In the genomic region with DNA sequence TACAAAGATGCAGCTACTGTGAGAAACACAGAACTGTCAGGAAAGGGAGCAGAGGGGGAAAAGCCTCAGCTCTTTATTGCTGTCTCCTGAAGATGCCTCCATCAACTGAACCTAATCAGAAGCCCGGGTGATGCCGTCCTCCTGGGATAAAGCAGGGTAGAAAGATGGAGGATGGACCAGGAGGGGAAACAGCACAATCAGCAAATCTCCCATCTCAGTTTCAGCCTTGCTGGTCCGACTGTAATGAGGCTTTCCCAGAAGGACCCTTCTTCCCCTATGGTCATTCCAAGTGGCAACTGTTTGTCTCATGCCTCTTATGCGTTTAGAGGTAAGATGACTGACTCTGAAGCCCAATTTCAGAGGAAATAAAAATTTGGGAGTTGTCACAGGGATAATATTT, we compare ENCODE assay signal across 32 cellular contexts. TPM values are rescaled to one million over a fixed set of nuclear protein-coding genes. Genes with fewer than 3 reads are reported as not detected.
DNase-seq lines count a peak whose midpoint lies in the region; ATAC-seq, FAIRE-seq and TF ChIP-seq lines count a peak whose summit lies in the region.
"Had no signal": no experiment of that assay in that cellular context is flagged by ENCODE, and none has a peak within 500 bp of the region (broad histone marks: within the 10 kb centered on the region; RNA-seq: fewer than 3 reads in every experiment).

No MANE protein-coding gene starts in this region.

- peaks cover 35% of the 10 kb centered on the region for H3K9me3 Mint-ChIP-seq in endothelial cell (ENCODE audit: unreplicated experiment)

- peaks cover 5% of the 10 kb centered on the region for H3K27me3 Mint-ChIP-seq in endothelial cell (ENCODE audit: unreplicated experiment)
- H3K27me3 Mint-ChIP-seq: CD4-positive, alpha-beta memory T cell had no signal

- H3K9me3 ChIP-seq in HepG2 (ENCODE audit: low read length) (peaks cover 84% of the 10 kb centered on the region), right lobe of liver (peaks cover 0 to 44% (median 13%) of the 10 kb centered on the region in 4 donors), adipocyte (ENCODE audit: control insufficient read depth, low read length) (peaks cover 95% of the 10 kb centered on the region)

- H4K20me1 ChIP-seq in HepG2 (ENCODE audit: insufficient read depth, low read length): no peaks in the 10 kb centered on the region
- H4K20me1 ChIP-seq: BLaER1 had no signal

- no peak for TF ChIP-seq POLR2A in HepG2 (IDR thresholded peaks at IDR 0.05; ENCODE audit: insufficient read depth in 1 of 2, low read depth in 2 of 2, low read length in 2 of 2)
- no peak for TF ChIP-seq POLR2A in right lobe of liver (IDR thresholded peaks at IDR 0.05)

- no peak overlapping the region for H3K4me2 ChIP-seq in HepG2 (ENCODE audit: low read depth, low read length)
- H3K4me2 ChIP-seq: BLaER1 had no signal

- in situ Hi-C loops in HepG2 (cut with HindIII; ENCODE audit: extremely low pct_ligation_motif_present, low pct_unique_long_range_greater_than_20kb): no loop called here

- TF ChIP-seq EP300 in HepG2 (IDR thresholded peaks at IDR 0.05; ENCODE audit: low read depth in 2 of 2, low read length in 2 of 2) (no peak), HepG2 (CRISPR knock-in tag; IDR thresholded peaks at IDR 0.05; ENCODE audit: borderline replicate concordance) (no peak)

- H3K27me3 ChIP-seq in HepG2 (ENCODE audit: control insufficient read depth in 1 of 2, insufficient read depth in 2 of 2, low read length in 2 of 2) (no peaks in the 10 kb centered on the region), right lobe of liver (no peaks in the 10 kb centered on the region), adipocyte (replicated peaks; ENCODE audit: control insufficient read depth, insufficient read depth, low read length) (no peaks in the 10 kb centered on the region), H7 (ENCODE audit: control insufficient read depth, insufficient read depth, low read length) (no peaks in the 10 kb centered on the region)
- H3K27me3 ChIP-seq: BE2C, BLaER1 had no signal

- FAIRE-seq in HepG2 (lab: Jason Lieb, UNC): no peak
- FAIRE-seq: GM12878, GM12892, GM18507, GM19239 had no signal

- no peak for TF ChIP-seq CTCF in HepG2 (CRISPR knock-in tag; IDR thresholded peaks at IDR 0.05)
- no peak for TF ChIP-seq CTCF in right lobe of liver (IDR thresholded peaks at IDR 0.05)
- TF ChIP-seq CTCF in endothelial cell (IDR thresholded peaks at IDR 0.05; ENCODE audit: unreplicated experiment): no peak

- H3K36me3 ChIP-seq in HepG2 (replicated peaks in 1 of 2; ENCODE audit: control insufficient read depth in 1 of 2, insufficient read depth in 2 of 2, low read length in 2 of 2): peaks cover 20 to 42% of the 10 kb centered on the region in 2 experiments
- peaks cover 0 to 27% (median 15%) of the 10 kb centered on the region in 4 donors for H3K36me3 ChIP-seq in right lobe of liver
- H3K36me3 ChIP-seq in adipocyte (ENCODE audit: control insufficient read depth, insufficient read depth, low read length, severe bottlenecking): peaks cover 41% of the 10 kb centered on the region
- H3K36me3 ChIP-seq in H7 (replicated peaks; ENCODE audit: control insufficient read depth, insufficient read depth, low read length): peaks cover 22% of the 10 kb centered on the region

- H3K4me1 Mint-ChIP-seq in endothelial cell (ENCODE audit: unreplicated experiment): no peaks in the 10 kb centered on the region
- H3K4me1 Mint-ChIP-seq: CD14-positive monocyte; CD4-positive, alpha-beta memory T cell; CD4-positive, CD25-positive, alpha-beta regulatory T cell; CD8-positive, alpha-beta memory T cell had no signal

- no peaks in the 10 kb centered on the region for H3K79me2 ChIP-seq in HepG2 (ENCODE audit: insufficient read depth, low read length)

- peak overlapping the region; percentile 82 for H3K4me3 Mint-ChIP-seq in endothelial cell (ENCODE audit: unreplicated experiment)
- H3K4me3 Mint-ChIP-seq: CD14-positive monocyte; CD4-positive, alpha-beta memory T cell; CD4-positive, CD25-positive, alpha-beta regulatory T cell; CD8-positive, alpha-beta memory T cell had no signal

- H3K4me1 ChIP-seq in HepG2 (ENCODE audit: insufficient read depth, low read length) (no peaks in the 10 kb centered on the region), right lobe of liver (no peaks in the 10 kb centered on the region), adipocyte (ENCODE audit: control insufficient read depth, insufficient read depth, low read length) (no peaks in the 10 kb centered on the region)
- H3K4me1 ChIP-seq: BE2C, BLaER1 had no signal

- no peak overlapping the region for H3K4me3 ChIP-seq in HepG2 (replicated peaks in 1 of 3; ENCODE audit: insufficient read depth in 1 of 3, low read depth in 2 of 3, low read length in 3 of 3)
- H3K4me3 ChIP-seq in right lobe of liver: no peak overlapping the region
- peak overlapping the region; percentile 51 for H3K4me3 ChIP-seq in adipocyte (ENCODE audit: low read length)
- H3K4me3 ChIP-seq in H7 (ENCODE audit: insufficient read depth, low read depth, low read length): no peak overlapping the region
- H3K4me3 ChIP-seq: BLaER1, GM12878 had no signal

- H3K27ac ChIP-seq in HepG2 (ENCODE audit: extremely low read length, insufficient read depth, low read length) (no peak overlapping the region), right lobe of liver (no peak overlapping the region)
- H3K27ac ChIP-seq: 22Rv1, BLaER1 had no signal

- H3K9ac ChIP-seq in HepG2 (ENCODE audit: insufficient read depth, low read depth, low read length) (no peak overlapping the region), adipocyte (ENCODE audit: low read length) (no peak overlapping the region)
- H3K9ac ChIP-seq: BLaER1 had no signal

- intact Hi-C loops in HepG2 (cut with micrococcal nuclease; ENCODE audit: unreplicated experiment) (no loop called here), right lobe of liver (cut with DNase I) (no loop called here)

- ATAC-seq in HepG2 (no peak), right lobe of liver (no peak), GM18867 (IDR thresholded peaks at IDR 0.05; ENCODE audit: unreplicated experiment) (no peak)
- ATAC-seq: GM12878 had no signal

- POLR2A ChIA-PET in HepG2 (lab: Yijun Ruan, JAX): no interaction called here

- BruUV-seq in HepG2 (replicated peaks; lab: Mats Ljungman, UMichigan): no TSS peak

- H2AFZ ChIP-seq in HepG2 (ENCODE audit: low read length): no peak overlapping the region

- CTCF ChIA-PET in HepG2 (lab: Yijun Ruan, JAX; ENCODE audit: low intra/inter-chr PET ratio, low total read pairs): no interaction called here

- H3K36me3 Mint-ChIP-seq in endothelial cell (ENCODE audit: low read depth, unreplicated experiment): peaks cover 75% of the 10 kb centered on the region

- H3K27ac Mint-ChIP-seq in endothelial cell (ENCODE audit: unreplicated experiment): no peak overlapping the region
- H3K27ac Mint-ChIP-seq: CD4-positive, alpha-beta memory T cell; CD4-positive, CD25-positive, alpha-beta regulatory T cell had no signal

- no peak for TF ChIP-seq RAD21 in HepG2 (CRISPR knock-in tag; IDR thresholded peaks at IDR 0.05)

- DNase-seq in HepG2 (ENCODE audit: low spot score): no peak
- no peak for DNase-seq in right lobe of liver
- no peak for DNase-seq in adipocyte (ENCODE audit: low read depth)
- no peak for DNase-seq in endothelial cell (ENCODE audit: low spot score)
- DNase-seq in H7: no peak
- DNase-seq: ACHN; BE2C; C1 segment of cervical spinal cord; CD4-positive, alpha-beta memory T cell; CD4-positive, CD25-positive, alpha-beta regulatory T cell; CD8-positive, alpha-beta memory T cell; COR-L47; DMS 273 treated with DMSO at 0.1 percent for 48 hours; DMS153; DMS53; DMS79; DND-41; EL; GDM1 had no signal

- WGBS in HepG2 (ENCODE audit: low lambda C conversion rate): 95% methylated on average over 4 of the region's 4 CpGs
- 90% methylated on average over 1 of the region's 4 CpGs for WGBS in right lobe of liver (ENCODE audit: insufficient coverage, low coverage, low lambda C conversion rate, missing lambda C conversion rate)

RNA-seq across cellular contexts. Expression of a gene that starts 24.3 kb away (rescaled TPM):
- total RNA-seq in HepG2 (2016; rRNA removed; fragmentation: Illumina TruSeq; extraction: Trizol): 14.0 and 18.8 TPM in 2 replicates
- 2.3 TPM in 2 replicates for total RNA-seq in HepG2 (2016; cell fraction: cytosol; rRNA removed; fragmentation: Illumina TruSeq; extraction: Trizol; ENCODE audit: low read depth)
- 13.8 and 20.4 TPM in 2 replicates for total RNA-seq in HepG2 (2016; cell fraction: insoluble cytoplasmic fraction; rRNA removed; fragmentation: Illumina TruSeq; extraction: Trizol)
- total RNA-seq in HepG2 (2016; cell fraction: membrane; rRNA removed; fragmentation: Illumina TruSeq; extraction: Trizol): 8.4 and 9.4 TPM in 2 replicates
- 13.2 and 13.5 TPM in 2 replicates for total RNA-seq in HepG2 (2016; cell fraction: nucleus; rRNA removed; fragmentation: Illumina TruSeq; extraction: Trizol)
- polyA plus RNA-seq in HepG2 (2011; rRNA removed): 6.6 and 8.3 TPM in 2 replicates
- polyA plus RNA-seq in HepG2 (2011; cell fraction: cytosol; rRNA removed): 3.6 and 6.5 TPM in 2 replicates
- 4.8 TPM in 2 replicates for polyA plus RNA-seq in HepG2 (2011; cell fraction: nucleus; rRNA removed)
- polyA plus RNA-seq in HepG2 (2012): 9.9 and 11.6 TPM in 2 replicates
- polyA plus RNA-seq in HepG2 (2016; cell fraction: cytosol; fragmentation: Illumina TruSeq; extraction: Trizol; ENCODE audit: low read depth): 0.85 and 1.1 TPM in 2 replicates
- polyA plus RNA-seq in HepG2 (2016; cell fraction: insoluble cytoplasmic fraction; fragmentation: Illumina TruSeq; extraction: Trizol; ENCODE audit: low read depth): 14.9 and 16.4 TPM in 2 replicates
- polyA plus RNA-seq in HepG2 (2016; cell fraction: membrane; fragmentation: Illumina TruSeq; extraction: Trizol; ENCODE audit: low read depth): 3.1 and 3.8 TPM in 2 replicates
- 13.5 and 13.6 TPM in 2 replicates for polyA plus RNA-seq in HepG2 (2016; cell fraction: nucleus; fragmentation: Illumina TruSeq; extraction: Trizol; ENCODE audit: insufficient read depth, low read depth)
- 9.0 and 12.5 TPM in 2 replicates for polyA minus RNA-seq in HepG2 (2011; rRNA and poly(A)+ RNA removed; ENCODE audit: low replicate concordance)
- 14.7 and 14.8 TPM in 2 replicates for polyA minus RNA-seq in HepG2 (2011; cell fraction: cytosol; rRNA and poly(A)+ RNA removed)
- polyA minus RNA-seq in HepG2 (2011; cell fraction: nucleus; rRNA and poly(A)+ RNA removed): 12.1 and 16.3 TPM in 2 replicates
- 10 to 100 TPM in 3 of 6 experiments, 1 to 10 TPM in 3; 3.7 to 18.6 (median 9.3) TPM for total RNA-seq in right lobe of liver
- total RNA-seq in endothelial cell (ENCODE audit: unreplicated experiment): 12.0 TPM
- total RNA-seq in H7 (2014; rRNA removed; shearing (Covaris generic)): 6.1 and 9.7 TPM in 2 replicates

RNA-seq across cellular contexts. Expression of a gene that starts 34.4 kb away (rescaled TPM):
- not detected in 2 replicates for total RNA-seq in HepG2 (2016; rRNA removed; fragmentation: Illumina TruSeq; extraction: Trizol)
- total RNA-seq in HepG2 (2016; cell fraction: cytosol; rRNA removed; fragmentation: Illumina TruSeq; extraction: Trizol; ENCODE audit: low read depth): not detected in 2 replicates
- not detected in 2 replicates for total RNA-seq in HepG2 (2016; cell fraction: insoluble cytoplasmic fraction; rRNA removed; fragmentation: Illumina TruSeq; extraction: Trizol)
- not detected in 2 replicates for total RNA-seq in HepG2 (2016; cell fraction: membrane; rRNA removed; fragmentation: Illumina TruSeq; extraction: Trizol)
- not detected in 2 replicates for total RNA-seq in HepG2 (2016; cell fraction: nucleus; rRNA removed; fragmentation: Illumina TruSeq; extraction: Trizol)
- 0.13 and 0.39 TPM in 2 replicates for polyA plus RNA-seq in HepG2 (2011; rRNA removed)
- 0.13 TPM in 1 of 2 replicates, not detected in the other for polyA plus RNA-seq in HepG2 (2011; cell fraction: cytosol; rRNA removed)
- polyA plus RNA-seq in HepG2 (2011; cell fraction: nucleus; rRNA removed): 0.53 TPM in 1 of 2 replicates, not detected in the other
- 0.78 and 0.89 TPM in 2 replicates for polyA plus RNA-seq in HepG2 (2012)
- 0.40 TPM in 1 of 2 replicates, not detected in the other for polyA plus RNA-seq in HepG2 (2016; cell fraction: cytosol; fragmentation: Illumina TruSeq; extraction: Trizol; ENCODE audit: low read depth)
- polyA plus RNA-seq in HepG2 (2016; cell fraction: insoluble cytoplasmic fraction; fragmentation: Illumina TruSeq; extraction: Trizol; ENCODE audit: low read depth): not detected in 2 replicates
- polyA plus RNA-seq in HepG2 (2016; cell fraction: membrane; fragmentation: Illumina TruSeq; extraction: Trizol; ENCODE audit: low read depth): 0.37 TPM in 1 of 2 replicates, not detected in the other
- polyA plus RNA-seq in HepG2 (2016; cell fraction: nucleus; fragmentation: Illumina TruSeq; extraction: Trizol; ENCODE audit: insufficient read depth, low read depth): not detected in 2 replicates
- not detected in 2 replicates for polyA minus RNA-seq in HepG2 (2011; rRNA and poly(A)+ RNA removed; ENCODE audit: low replicate concordance)
- polyA minus RNA-seq in HepG2 (2011; cell fraction: cytosol; rRNA and poly(A)+ RNA removed): not detected in 2 replicates
- polyA minus RNA-seq in HepG2 (2011; cell fraction: nucleus; rRNA and poly(A)+ RNA removed): not detected in 2 replicates
- not detected for total RNA-seq in right lobe of liver
- total RNA-seq in endothelial cell (ENCODE audit: unreplicated experiment): not detected
- total RNA-seq in H7 (2014; rRNA removed; shearing (Covaris generic)): not detected in 2 replicates
- total RNA-seq: A172; A673; CD4-positive, alpha-beta memory T cell; CD4-positive, CD25-positive, alpha-beta regulatory T cell; CD8-positive, alpha-beta memory T cell; Daoy; G401 had no signal
- polyA plus RNA-seq: AG04450; CD14-positive monocyte; CD4-positive, alpha-beta memory T cell; CD4-positive, CD25-positive, alpha-beta regulatory T cell; CD8-positive, alpha-beta memory T cell; GM12878 had no signal

RNA-seq across cellular contexts. Expression of a gene that starts 46.2 kb away (rescaled TPM):
- total RNA-seq in HepG2 (2016; rRNA removed; fragmentation: Illumina TruSeq; extraction: Trizol): not detected in 2 replicates
- total RNA-seq in HepG2 (2016; cell fraction: cytosol; rRNA removed; fragmentation: Illumina TruSeq; extraction: Trizol; ENCODE audit: low read depth): not detected in 2 replicates
- total RNA-seq in HepG2 (2016; cell fraction: insoluble cytoplasmic fraction; rRNA removed; fragmentation: Illumina TruSeq; extraction: Trizol): not detected in 2 replicates
- not detected in 2 replicates for total RNA-seq in HepG2 (2016; cell fraction: membrane; rRNA removed; fragmentation: Illumina TruSeq; extraction: Trizol)
- total RNA-seq in HepG2 (2016; cell fraction: nucleus; rRNA removed; fragmentation: Illumina TruSeq; extraction: Trizol): not detected in 2 replicates
- polyA plus RNA-seq in HepG2 (2011; rRNA removed): 0.55 TPM in 1 of 2 replicates, not detected in the other
- polyA plus RNA-seq in HepG2 (2011; cell fraction: cytosol; rRNA removed): 0.13 and 0.14 TPM in 2 replicates
- polyA plus RNA-seq in HepG2 (2011; cell fraction: nucleus; rRNA removed): 0.47 TPM in 1 of 2 replicates, not detected in the other
- not detected in 2 replicates for polyA plus RNA-seq in HepG2 (2012)
- not detected in 2 replicates for polyA plus RNA-seq in HepG2 (2016; cell fraction: cytosol; fragmentation: Illumina TruSeq; extraction: Trizol; ENCODE audit: low read depth)
- not detected in 2 replicates for polyA plus RNA-seq in HepG2 (2016; cell fraction: insoluble cytoplasmic fraction; fragmentation: Illumina TruSeq; extraction: Trizol; ENCODE audit: low read depth)
- polyA plus RNA-seq in HepG2 (2016; cell fraction: membrane; fragmentation: Illumina TruSeq; extraction: Trizol; ENCODE audit: low read depth): not detected in 2 replicates
- not detected in 2 replicates for polyA plus RNA-seq in HepG2 (2016; cell fraction: nucleus; fragmentation: Illumina TruSeq; extraction: Trizol; ENCODE audit: insufficient read depth, low read depth)
- not detected in 2 replicates for polyA minus RNA-seq in HepG2 (2011; rRNA and poly(A)+ RNA removed; ENCODE audit: low replicate concordance)
- not detected in 2 replicates for polyA minus RNA-seq in HepG2 (2011; cell fraction: cytosol; rRNA and poly(A)+ RNA removed)
- polyA minus RNA-seq in HepG2 (2011; cell fraction: nucleus; rRNA and poly(A)+ RNA removed): not detected in 2 replicates
- not detected for total RNA-seq in right lobe of liver
- not detected for total RNA-seq in endothelial cell (ENCODE audit: unreplicated experiment)
- not detected in 2 replicates for total RNA-seq in H7 (2014; rRNA removed; shearing (Covaris generic))
- total RNA-seq: A172; A673; CD4-positive, alpha-beta memory T cell; CD4-positive, CD25-positive, alpha-beta regulatory T cell; CD8-positive, alpha-beta memory T cell; Daoy; G401 had no signal
- polyA plus RNA-seq: AG04450; CD14-positive monocyte; CD4-positive, alpha-beta memory T cell; CD4-positive, CD25-positive, alpha-beta regulatory T cell; CD8-positive, alpha-beta memory T cell; GM12878 had no signal

RNA-seq across cellular contexts. Expression of a gene that starts 56.0 kb away (rescaled TPM):
- 9.1 and 9.3 TPM in 2 replicates for total RNA-seq in HepG2 (2016; rRNA removed; fragmentation: Illumina TruSeq; extraction: Trizol)
- 0.62 and 0.71 TPM in 2 replicates for total RNA-seq in HepG2 (2016; cell fraction: cytosol; rRNA removed; fragmentation: Illumina TruSeq; extraction: Trizol; ENCODE audit: low read depth)
- total RNA-seq in HepG2 (2016; cell fraction: insoluble cytoplasmic fraction; rRNA removed; fragmentation: Illumina TruSeq; extraction: Trizol): 8.4 and 10.2 TPM in 2 replicates
- 1.7 and 2.0 TPM in 2 replicates for total RNA-seq in HepG2 (2016; cell fraction: membrane; rRNA removed; fragmentation: Illumina TruSeq; extraction: Trizol)
- 7.0 and 9.0 TPM in 2 replicates for total RNA-seq in HepG2 (2016; cell fraction: nucleus; rRNA removed; fragmentation: Illumina TruSeq; extraction: Trizol)
- 9.8 and 12.1 TPM in 2 replicates for polyA plus RNA-seq in HepG2 (2011; rRNA removed)
- polyA plus RNA-seq in HepG2 (2011; cell fraction: cytosol; rRNA removed): 7.9 and 13.1 TPM in 2 replicates
- polyA plus RNA-seq in HepG2 (2011; cell fraction: nucleus; rRNA removed): 32.0 and 36.9 TPM in 2 replicates
- polyA plus RNA-seq in HepG2 (2012): 5.5 and 7.8 TPM in 2 replicates
- polyA plus RNA-seq in HepG2 (2016; cell fraction: cytosol; fragmentation: Illumina TruSeq; extraction: Trizol; ENCODE audit: low read depth): 0.62 and 0.71 TPM in 2 replicates
- 7.5 and 8.7 TPM in 2 replicates for polyA plus RNA-seq in HepG2 (2016; cell fraction: insoluble cytoplasmic fraction; fragmentation: Illumina TruSeq; extraction: Trizol; ENCODE audit: low read depth)
- polyA plus RNA-seq in HepG2 (2016; cell fraction: membrane; fragmentation: Illumina TruSeq; extraction: Trizol; ENCODE audit: low read depth): 1.4 and 1.6 TPM in 2 replicates
- polyA plus RNA-seq in HepG2 (2016; cell fraction: nucleus; fragmentation: Illumina TruSeq; extraction: Trizol; ENCODE audit: insufficient read depth, low read depth): 12.5 and 13.2 TPM in 2 replicates
- polyA minus RNA-seq in HepG2 (2011; rRNA and poly(A)+ RNA removed; ENCODE audit: low replicate concordance): 0.56 and 16.0 TPM in 2 replicates
- 5.1 and 5.6 TPM in 2 replicates for polyA minus RNA-seq in HepG2 (2011; cell fraction: cytosol; rRNA and poly(A)+ RNA removed)
- 11.2 and 12.2 TPM in 2 replicates for polyA minus RNA-seq in HepG2 (2011; cell fraction: nucleus; rRNA and poly(A)+ RNA removed)
- 10 to 100 TPM; 62.9 to 98.5 (median 90.2) TPM for total RNA-seq in right lobe of liver
- 0.36 TPM for total RNA-seq in endothelial cell (ENCODE audit: unreplicated experiment)
- total RNA-seq in H7 (2014; rRNA removed; shearing (Covaris generic)): 10.4 and 13.7 TPM in 2 replicates
- total RNA-seq: A673; CD4-positive, CD25-positive, alpha-beta regulatory T cell; CD8-positive, alpha-beta memory T cell; Daoy had no signal
